Comparison of ENCODE assay signal across 9 cellular contexts in genomic region chr16:1350691-1351090, GRCh38. TPM values are rescaled to one million over a fixed set of nuclear protein-coding genes. Genes with fewer than 3 reads are reported as not detected.
A peak's percentile ranks its signal among the peaks of the same experiment; 100 is the strongest.
DNase-seq lines count a peak whose midpoint lies in the region; ATAC-seq and TF ChIP-seq lines count a peak whose summit lies in the region.
"Had no signal": no experiment of that assay in that cellular context is flagged by ENCODE, and none has a peak within 500 bp of the region (broad histone marks: within the 10 kb centered on the region; RNA-seq: fewer than 3 reads in every experiment).

No MANE protein-coding gene starts in this region.

- H3K9me3 ChIP-seq in A673 (ENCODE audit: low read depth, low read length, poor library complexity, severe bottlenecking) (no peaks in the 10 kb centered on the region), HUES64 (ENCODE audit: insufficient read depth, low read depth, low read length) (no peaks in the 10 kb centered on the region), muscle layer of duodenum (ENCODE audit: control insufficient read depth in 1 of 2, low read length in 2 of 2) (no peaks in the 10 kb centered on the region)

- H3K36me3 ChIP-seq in A673 (ENCODE audit: insufficient read depth, low read length, poor library complexity, severe bottlenecking) (peaks cover 4% of the 10 kb centered on the region), HUES64 (ENCODE audit: insufficient read depth, low read length) (peaks cover 26% of the 10 kb centered on the region), muscle layer of duodenum (ENCODE audit: control insufficient read depth in 1 of 2, insufficient read depth in 2 of 2, low read length in 2 of 2) (peaks cover 0 to 24% of the 10 kb centered on the region in 2 donors)

- CTCF ChIA-PET in A673 (lab: Charles Lee) = no interaction called here

- H3K9ac ChIP-seq in HUES64 (ENCODE audit: low read depth, low read length) = peak overlapping the region; percentile 83

- DNase-seq in A673 (ENCODE audit: low spot score) (no peak), cardiac fibroblast (ENCODE audit: low read depth in 2 of 2) (no peak), hepatic stellate cell (ENCODE audit: low spot score) (no peak), LoVo (ENCODE audit: low spot score) (no peak)
- DNase-seq in stimulated activated CD4-positive, alpha-beta T cell treated with anti-CD3 and anti-CD28 coated beads, Interleukin-2, amount 100 ng/mL, for 48 hours = no peak
- DNase-seq: activated CD4-positive, alpha-beta T cell treated with anti-CD3 and anti-CD28 coated beads for 1 hour had no signal

- peak overlapping the region; percentile 82 for H3K27ac ChIP-seq in A673 (ENCODE audit: low read depth, low read length, poor library complexity, severe bottlenecking)
- H3K27ac ChIP-seq in HUES64 (ENCODE audit: low read depth, low read length) = no peak overlapping the region
- no peak overlapping the region for H3K27ac ChIP-seq in muscle layer of duodenum (ENCODE audit: low read length)

- no peak for ATAC-seq in HG03280 (IDR thresholded peaks at IDR 0.05; ENCODE audit: unreplicated experiment)

- H3K4me3 ChIP-seq in A673 (ENCODE audit: low read depth, low read length, poor library complexity, severe bottlenecking) = peak overlapping the region; percentile 78
- peak overlapping the region; percentile 95 for H3K4me3 ChIP-seq in HUES64 (ENCODE audit: low read length)
- H3K4me3 ChIP-seq in cardiac fibroblast (replicated peaks in 1 of 2; ENCODE audit: low read depth in 2 of 2, low read length in 2 of 2) = peak overlapping the region; percentile 72 to 88
- peak overlapping the region; percentile 68 to 100 for H3K4me3 ChIP-seq in muscle layer of duodenum (ENCODE audit: low read depth in 1 of 2, low read length in 2 of 2)

- H3K4me1 ChIP-seq in A673 (ENCODE audit: insufficient read depth, low read length, poor library complexity, severe bottlenecking) = peaks cover 11% of the 10 kb centered on the region
- no peaks in the 10 kb centered on the region for H3K4me1 ChIP-seq in HUES64 (ENCODE audit: insufficient read depth, low read length)
- peaks cover 5 to 29% of the 10 kb centered on the region in 2 donors for H3K4me1 ChIP-seq in muscle layer of duodenum (ENCODE audit: control insufficient read depth in 1 of 2, insufficient read depth in 2 of 2, low read length in 2 of 2)

- no peak for TF ChIP-seq CTCF in A673 (conservative IDR thresholded peaks at IDR 0.05; ENCODE audit: low read depth, low read length)
- no peak for TF ChIP-seq CTCF in cardiac fibroblast (IDR thresholded peaks at IDR 0.05; ENCODE audit: low read depth, low read length)

- POLR2A ChIA-PET in A673 (lab: Charles Lee; ENCODE audit: low non-redundant PET) = no interaction called here

- H3K27me3 ChIP-seq in A673 (replicated peaks; ENCODE audit: insufficient read depth, low read depth, low read length, poor library complexity) (no peaks in the 10 kb centered on the region), HUES64 (ENCODE audit: insufficient read depth, low read length) (no peaks in the 10 kb centered on the region), muscle layer of duodenum (ENCODE audit: low read depth, low read length) (no peaks in the 10 kb centered on the region)

- 88% methylated on average over 19 of the region's 19 CpGs for WGBS in HUES64

- intact Hi-C loops in A673 (cut with micrococcal nuclease; ENCODE audit: unreplicated experiment) = no loop called here

- BruUV-seq in A673 (replicated peaks; lab: Mats Ljungman, UMichigan) = TSS peak; percentile 74

RNA-seq across cellular contexts. Expression of gene TSR3, which starts 1.0 kb away (rescaled TPM):
- 55.0 and 57.2 TPM in 2 replicates for total RNA-seq in A673 (2021)
- 50.1 TPM for polyA plus RNA-seq in HUES64 (2013, experiment 1 of 2)
- 45.6 TPM for polyA plus RNA-seq in HUES64 (2013, experiment 2 of 2)

RNA-seq across cellular contexts. Expression of gene GNPTG, which starts 1.0 kb away (rescaled TPM):
- total RNA-seq in A673 (2021) = 20.9 and 32.7 TPM in 2 replicates
- 14.9 TPM for polyA plus RNA-seq in HUES64 (2013, experiment 1 of 2)
- polyA plus RNA-seq in HUES64 (2013, experiment 2 of 2) = 14.2 TPM

RNA-seq across cellular contexts. Expression of gene BAIAP3, which starts 17.2 kb away (rescaled TPM):
- total RNA-seq in A673 (2021) = 2.0 and 3.7 TPM in 2 replicates
- 1.7 TPM for polyA plus RNA-seq in HUES64 (2013, experiment 1 of 2)
- polyA plus RNA-seq in HUES64 (2013, experiment 2 of 2) = 4.2 TPM

RNA-seq across cellular contexts. Expression of gene UBE2I, which starts 41.3 kb away (rescaled TPM):
- 348 and 361 TPM in 2 replicates for total RNA-seq in A673 (2021)
- 181 TPM for polyA plus RNA-seq in HUES64 (2013, experiment 1 of 2)
- polyA plus RNA-seq in HUES64 (2013, experiment 2 of 2) = 205 TPM
